In genomic region chr16:54931757-54932660, GRCh38 we compare ENCODE assay signal across 9 cellular contexts. TPM values are rescaled to one million over a fixed set of nuclear protein-coding genes. Genes with fewer than 3 reads are reported as not detected.
DNase-seq lines count a peak whose midpoint lies in the region; ATAC-seq and TF ChIP-seq lines count a peak whose summit lies in the region.
"Had no signal": no experiment of that assay in that cellular context is flagged by ENCODE, and none has a peak within 500 bp of the region (broad histone marks: within the 10 kb centered on the region; RNA-seq: fewer than 3 reads in every experiment).

No MANE protein-coding gene starts in this region.

- no peak overlapping the region for H3K9ac ChIP-seq in iPS-15b (ENCODE audit: low read depth, low read length)

- H3K27me3 Mint-ChIP-seq in activated naive CD4-positive, alpha-beta T cell treated with anti-CD3 and anti-CD28 coated beads for 36 hours (ENCODE audit: low read depth), result peaks cover 71% of the 10 kb centered on the region
- peaks cover 74% of the 10 kb centered on the region for H3K27me3 Mint-ChIP-seq in activated T-cell treated with anti-CD3 and anti-CD28 coated beads, Interleukin-2, amount 50 U/mL, for 72 hours (ENCODE audit: low read depth)

- H3K4me3 Mint-ChIP-seq in activated naive CD4-positive, alpha-beta T cell treated with anti-CD3 and anti-CD28 coated beads for 36 hours, result peak overlapping the region; percentile 9
- H3K4me3 Mint-ChIP-seq in activated T-cell treated with anti-CD3 and anti-CD28 coated beads, Interleukin-2, amount 50 U/mL, for 72 hours, result peak overlapping the region; percentile 74 to 80
- H3K4me3 Mint-ChIP-seq: central memory CD8-positive, alpha-beta T cell had no signal

- no peaks in the 10 kb centered on the region for H3K36me3 Mint-ChIP-seq in activated naive CD4-positive, alpha-beta T cell treated with anti-CD3 and anti-CD28 coated beads for 36 hours (ENCODE audit: low read depth)
- H3K36me3 Mint-ChIP-seq in activated T-cell treated with anti-CD3 and anti-CD28 coated beads, Interleukin-2, amount 50 U/mL, for 72 hours (ENCODE audit: insufficient read depth in 2 of 2), result peaks cover 13 to 16% of the 10 kb centered on the region in 2 donors

- no peak overlapping the region for H3K27ac Mint-ChIP-seq in activated naive CD4-positive, alpha-beta T cell treated with anti-CD3 and anti-CD28 coated beads for 36 hours
- peak overlapping the region; percentile 60 for H3K27ac Mint-ChIP-seq in activated T-cell treated with anti-CD3 and anti-CD28 coated beads, Interleukin-2, amount 50 U/mL, for 72 hours

- H3K4me1 ChIP-seq in iPS-15b (ENCODE audit: control insufficient read depth, insufficient read depth, low read length) (peaks cover 9% of the 10 kb centered on the region), upper lobe of left lung (peaks cover 22 to 42% (median 34%) of the 10 kb centered on the region in 4 donors)

- intact Hi-C loops in activated naive CD4-positive, alpha-beta T cell treated with anti-CD3 and anti-CD28 coated beads for 36 hours (cut with micrococcal nuclease), result loop anchor here (1.0 to 10.0 kb wide), 5 partner anchors 403 to 737 kb away; partner anchors contain the start of gene IRX3
- intact Hi-C loops in head of caudate nucleus (cut with DNase I), result loop anchor here (5.0 kb wide), 1 partner anchor 645 kb away; the partner anchor contains the start of gene IRX3

- H3K27ac ChIP-seq in upper lobe of left lung, result peak overlapping the region; percentile 82 to 86 (median 83)

- H3K4me3 ChIP-seq in iPS-15b (ENCODE audit: low read depth, low read length) (peak overlapping the region; percentile 42), upper lobe of left lung (peak overlapping the region; percentile 36 to 74 (median 72))

- H3K9me3 ChIP-seq in iPS-15b (ENCODE audit: control insufficient read depth, insufficient read depth, low read length), result no peaks in the 10 kb centered on the region
- no peaks in the 10 kb centered on the region for H3K9me3 ChIP-seq in upper lobe of left lung

- no peaks in the 10 kb centered on the region for H3K9me3 Mint-ChIP-seq in activated naive CD4-positive, alpha-beta T cell treated with anti-CD3 and anti-CD28 coated beads for 36 hours
- H3K9me3 Mint-ChIP-seq in activated T-cell treated with anti-CD3 and anti-CD28 coated beads, Interleukin-2, amount 50 U/mL, for 72 hours, result peaks cover 0 to 2% of the 10 kb centered on the region in 2 donors

- TF ChIP-seq CTCF in upper lobe of left lung (IDR thresholded peaks at IDR 0.05), result no peak

- no peaks in the 10 kb centered on the region for H3K36me3 ChIP-seq in iPS-15b (ENCODE audit: control insufficient read depth, insufficient read depth, low read length)
- peaks cover 0 to 4% (median 0%) of the 10 kb centered on the region in 4 donors for H3K36me3 ChIP-seq in upper lobe of left lung

- 9 to 17% methylated on average over 48 to 52 of the region's 61 CpGs for WGBS in upper lobe of left lung, 2 donors

- no peak for TF ChIP-seq EP300 in upper lobe of left lung (IDR thresholded peaks at IDR 0.05)

- ATAC-seq in activated T-cell treated with anti-CD3 and anti-CD28 coated beads, Interleukin-2, amount 50 U/mL, for 72 hours (replicated peaks in 1 of 2), result no peak
- ATAC-seq in upper lobe of left lung (ENCODE audit: low FRiP score in 2 of 2) (no peak), GM19395 (IDR thresholded peaks at IDR 0.05; ENCODE audit: unreplicated experiment) (no peak)

- H3K27me3 ChIP-seq in iPS-15b (ENCODE audit: control insufficient read depth, insufficient read depth, low read length) (peaks cover 69% of the 10 kb centered on the region), upper lobe of left lung (peaks cover 0 to 59% (median 35%) of the 10 kb centered on the region in 4 donors)

- peaks cover 36% of the 10 kb centered on the region for H3K4me1 Mint-ChIP-seq in activated naive CD4-positive, alpha-beta T cell treated with anti-CD3 and anti-CD28 coated beads for 36 hours (ENCODE audit: low read depth)
- peaks cover 57% of the 10 kb centered on the region for H3K4me1 Mint-ChIP-seq in activated T-cell treated with anti-CD3 and anti-CD28 coated beads, Interleukin-2, amount 50 U/mL, for 72 hours (ENCODE audit: low read depth)

- TF ChIP-seq POLR2A in upper lobe of left lung (IDR thresholded peaks at IDR 0.05), result no peak

- CTCF ChIA-PET in activated naive CD4-positive, alpha-beta T cell treated with anti-CD3 and anti-CD28 coated beads for 36 hours (lab: Charles Lee), result no interaction called here

- DNase-seq in activated naive CD4-positive, alpha-beta T cell treated with anti-CD3 and anti-CD28 coated beads for 36 hours, result no peak
- DNase-seq in activated naive CD4-positive, alpha-beta T cell (lab: John Stamatoyannopoulos, UW), result no peak
- DNase-seq in activated T-cell treated with anti-CD3 and anti-CD28 coated beads, Interleukin-2, amount 50 U/mL, for 72 hours, result no peak
- DNase-seq in upper lobe of left lung (peak in 1 of 2 donors; percentile 84), head of caudate nucleus (no peak), OCI-M1 (lab: John Stamatoyannopoulos, UW) (no peak)

RNA-seq across cellular contexts. Expression of gene IRX5, which starts 1.3 kb away (rescaled TPM):
- total RNA-seq in activated naive CD4-positive, alpha-beta T cell treated with anti-CD3 and anti-CD28 coated beads for 36 hours, result not detected
- total RNA-seq in activated T-cell treated with anti-CD3 and anti-CD28 coated beads, Interleukin-2, amount 50 U/mL, for 72 hours, result 1 to 10 TPM in 1 of 2 donors, under 1 TPM in 1; 0.74 to 1.4 TPM
- total RNA-seq in upper lobe of left lung, result 10 to 100 TPM; 15.2 to 45.6 (median 31.9) TPM

Comparison
In these comparisons a context has a peak if more than half of its experiments do, and no peak if none do; other contexts are left out.
1. RNA of gene IRX5, which starts 1.3 kb away (total RNA-seq): 15.2 to 45.6 TPM in upper lobe of left lung; 0.74 to 1.4 TPM in activated T-cell treated with anti-CD3 and anti-CD28 coated beads, Interleukin-2, amount 50 U/mL, for 72 hours and not detected in activated naive CD4-positive, alpha-beta T cell treated with anti-CD3 and anti-CD28 coated beads for 36 hours; every median in the first group is over 4 times any median in the second.